ENCODE assay signal across 20 cellular contexts in genomic region chr2:59174536-59175243, GRCh38.
DNase-seq lines count a peak whose midpoint lies in the region; ATAC-seq, FAIRE-seq and TF ChIP-seq lines count a peak whose summit lies in the region.
"Had no signal": no experiment of that assay in that cellular context is flagged by ENCODE, and none has a peak within 500 bp of the region (broad histone marks: within the 10 kb centered on the region; RNA-seq: fewer than 3 reads in every experiment).

No MANE protein-coding gene starts in this region.

- H3K4ac ChIP-seq in H1 (replicated peaks; ENCODE audit: insufficient read length, low read depth, low read length) (no peak overlapping the region), neuronal stem cell (ENCODE audit: low read length) (no peak overlapping the region)

- H3K14ac ChIP-seq in H1 (ENCODE audit: insufficient read length) (no peak overlapping the region), neuronal stem cell (ENCODE audit: low read length) (no peak overlapping the region)

- no peaks in the 10 kb centered on the region for H3K79me2 ChIP-seq in GM23338 (replicated peaks; ENCODE audit: insufficient read depth)
- H3K79me2 ChIP-seq in H1 (ENCODE audit: control insufficient read depth in 1 of 2, insufficient read depth in 2 of 2, low read length in 2 of 2), result no peaks in the 10 kb centered on the region

- H3K23me2 ChIP-seq in H1 (ENCODE audit: low read depth, low read length), result no peaks in the 10 kb centered on the region; the same call in 1 of the 2 replicates

- no peak overlapping the region for H2BK120ac ChIP-seq in H1 (replicated peaks; ENCODE audit: low read depth, low read length)
- H2BK120ac ChIP-seq in neuronal stem cell (ENCODE audit: low read depth, low read length), result no peak overlapping the region

- FAIRE-seq in H1 (lab: Jason Lieb, UNC), result no peak
- FAIRE-seq: D721Med, GM12878, K562 had no signal

- H2BK12ac ChIP-seq in H1 (ENCODE audit: low read depth, low read length) (no peak overlapping the region), neuronal stem cell (ENCODE audit: low read length) (no peak overlapping the region)

- CTCF ChIA-PET in H1 (lab: Charles Lee; ENCODE audit: partially characterized antibody), result interaction anchor here (0.9 kb wide), 1 partner anchor 154 kb away, joined by 3 read pairs; no protein-coding TSS in a partner anchor
- CTCF ChIA-PET in CD4-positive, alpha-beta memory T cell (lab: Charles Lee; ENCODE audit: partially characterized antibody), result no interaction called here

- no peaks in the 10 kb centered on the region for H3K36me3 Mint-ChIP-seq in GM23338 (ENCODE audit: low read depth)
- no peaks in the 10 kb centered on the region for H3K36me3 Mint-ChIP-seq in CD4-positive, alpha-beta memory T cell
- H3K36me3 Mint-ChIP-seq: CD8-positive, alpha-beta memory T cell had no signal

- no peak overlapping the region for H3K4me3 ChIP-seq in GM23338
- no peak overlapping the region for H3K4me3 ChIP-seq in H1 (ENCODE audit: extremely low read depth in 1 of 4, insufficient read depth in 2 of 4, low read depth in 3 of 4, low read length in 4 of 4)
- H3K4me3 ChIP-seq in neuronal stem cell (ENCODE audit: low read length in 2 of 2), result peak overlapping the region in 1 of 2 donors; percentile 36
- no peak overlapping the region for H3K4me3 ChIP-seq in CD4-positive, alpha-beta memory T cell (ENCODE audit: low read length in 2 of 2)
- H3K4me3 ChIP-seq: BLaER1 treated with 17β-estradiol and CSF1 and Interleukin-3, amounts not matched to agents 10 nM and 100 nM; GM12878; HAP-1; K562 had no signal

- H2AK5ac ChIP-seq in H1 (ENCODE audit: low read depth, low read length), result no peak overlapping the region
- no peak overlapping the region for H2AK5ac ChIP-seq in neuronal stem cell (ENCODE audit: low read depth, low read length)

- H4K91ac ChIP-seq in H1 (replicated peaks; ENCODE audit: insufficient read length, low read length) (no peak overlapping the region), neuronal stem cell (ENCODE audit: low read depth, low read length, poor library complexity) (no peak overlapping the region)

- H3K18ac ChIP-seq in H1 (ENCODE audit: extremely low read depth, low read length) (no peak overlapping the region), neuronal stem cell (ENCODE audit: low read length) (no peak overlapping the region)

- H3K4me2 ChIP-seq in GM23338 (no peak overlapping the region), H1 (ENCODE audit: insufficient read depth in 1 of 2, low read depth in 2 of 2, low read length in 2 of 2) (no peak overlapping the region), neuronal stem cell (ENCODE audit: insufficient read depth, low read length, poor library complexity, severe bottlenecking) (no peak overlapping the region)
- H3K4me2 ChIP-seq: BLaER1 treated with 17β-estradiol and CSF1 and Interleukin-3, amounts not matched to agents 10 nM and 100 nM had no signal

- H3K9me3 ChIP-seq in H1 (ENCODE audit: insufficient read depth in 2 of 2, low read depth in 1 of 2, low read length in 1 of 2) (no peaks in the 10 kb centered on the region), neuronal stem cell (replicated peaks in 1 of 2; ENCODE audit: control insufficient read depth in 2 of 2, insufficient read depth in 1 of 2, low read depth in 1 of 2, low read length in 2 of 2) (no peaks in the 10 kb centered on the region)
- H3K9me3 ChIP-seq in CD4-positive, alpha-beta memory T cell (ENCODE audit: control insufficient read depth in 1 of 2, low read length in 2 of 2), result no peaks in the 10 kb centered on the region
- H3K9me3 ChIP-seq: BLaER1 treated with 17β-estradiol and CSF1 and Interleukin-3, amounts not matched to agents 10 nM and 100 nM; Caco-2; HAP-1 had no signal

- DNase-seq in COLO668 (lab: John Stamatoyannopoulos, UW; ENCODE audit: unreplicated experiment) (peak; percentile 23), GM23338 (ENCODE audit: low spot score) (no peak), H1 (ENCODE audit: low read depth in 1 of 2, low spot score in 2 of 2) (no peak), neuronal stem cell (ENCODE audit: low spot score) (no peak), epidermal melanocyte (ENCODE audit: insufficient read length, low spot score) (no peak), DMS53 (lab: John Stamatoyannopoulos, UW) (no peak)
- no peak for DNase-seq in CD4-positive, alpha-beta memory T cell
- DNase-seq in stimulated activated CD4-positive, alpha-beta T cell treated with anti-CD3 and anti-CD28 coated beads, Interleukin-2, amount 100 ng/mL, for 48 hours, result no peak
- DNase-seq: Caco-2; CD8-positive, alpha-beta memory T cell; DMS153; DMS79 treated with DMSO at 0.1 percent for 48 hours; IMR-90 had no signal

- H3K9me2 ChIP-seq in GM23338 (ENCODE audit: insufficient read depth), result 0 out of 2 replicates have a peak, but pooled peaks cover 3% of the 10 kb centered on the region

- WGBS in H1 (ENCODE audit: extremely low coverage in 1 of 2, insufficient coverage in 1 of 2, insufficient read length in 1 of 2, insufficient replicate concordance in 2 of 2, low coverage in 1 of 2, low lambda C conversion rate in 2 of 2, missing lambda C conversion rate in 1 of 2), 2 experiments, result 85% methylated on average over 13 of the region's 13 CpGs; no CpG with 5 or more reads in 1 of the 2 experiments
- no CpG with 5 or more reads among the region's 13 CpGs for WGBS in neuronal stem cell (ENCODE audit: extremely low coverage in 2 of 2, insufficient read length in 2 of 2, insufficient replicate concordance in 1 of 2), 2 donors

- no peak overlapping the region for H3K27ac ChIP-seq in GM23338 (ENCODE audit: low read depth)
- no peak overlapping the region for H3K27ac ChIP-seq in H1 (ENCODE audit: low read depth, low read length)
- peak overlapping the region; percentile 34 for H3K27ac ChIP-seq in neuronal stem cell (replicated peaks; ENCODE audit: low read length)
- H3K27ac ChIP-seq in CD4-positive, alpha-beta memory T cell (ENCODE audit: low read depth, low read length), result no peak overlapping the region
- H3K27ac ChIP-seq: BLaER1 treated with 17β-estradiol and CSF1 and Interleukin-3, amounts not matched to agents 10 nM and 100 nM; HL-60 had no signal

- TF ChIP-seq RAD21 in H1 (IDR thresholded peaks at IDR 0.05 in 1 of 2, conservative IDR thresholded peaks at IDR 0.05 in 1 of 2; ENCODE audit: low read depth in 2 of 2, low read length in 2 of 2), result no peak

- H3F3A ChIP-seq in GM23338 (replicated peaks; ENCODE audit: low read depth), result no peaks in the 10 kb centered on the region

- ATAC-seq in GM23338, result peak; percentile 92
- ATAC-seq: GM12878 had no signal

- H4K20me1 ChIP-seq in GM23338 (replicated peaks; ENCODE audit: insufficient read depth), result no peaks in the 10 kb centered on the region
- no peaks in the 10 kb centered on the region for H4K20me1 ChIP-seq in H1 (replicated peaks in 1 of 2; ENCODE audit: control insufficient read depth in 1 of 2, insufficient read depth in 2 of 2, low read length in 2 of 2)
- H4K20me1 ChIP-seq: BLaER1 treated with 17β-estradiol and CSF1 and Interleukin-3, amounts not matched to agents 10 nM and 100 nM had no signal

- H3K27ac Mint-ChIP-seq in GM23338, result no peak overlapping the region
- no peak overlapping the region for H3K27ac Mint-ChIP-seq in CD4-positive, alpha-beta memory T cell
- H3K27ac Mint-ChIP-seq: B cell; CD8-positive, alpha-beta memory T cell had no signal

- no peak overlapping the region for H3K56ac ChIP-seq in H1 (replicated peaks; ENCODE audit: insufficient read length, low read depth, low read length)

- no peaks in the 10 kb centered on the region for H3K27me3 Mint-ChIP-seq in GM23338 (ENCODE audit: insufficient read depth, low read depth, poor library complexity)
- H3K27me3 Mint-ChIP-seq in CD4-positive, alpha-beta memory T cell, result no peaks in the 10 kb centered on the region
- H3K27me3 Mint-ChIP-seq: CD8-positive, alpha-beta memory T cell had no signal

- H4K8ac ChIP-seq in H1 (ENCODE audit: extremely low read depth, insufficient read depth, low read length), result no peak overlapping the region
- H4K8ac ChIP-seq in neuronal stem cell (ENCODE audit: low read depth, low read length), result no peak overlapping the region

- H2BK5ac ChIP-seq in H1 (ENCODE audit: low read depth, low read length), result no peak overlapping the region
- H2BK5ac ChIP-seq in neuronal stem cell (ENCODE audit: low read length), result no peak overlapping the region

- no peak for TF ChIP-seq EP300 in H1 (IDR thresholded peaks at IDR 0.05; ENCODE audit: borderline replicate concordance in 1 of 2, low read depth in 2 of 2, low read length in 2 of 2)

- H3K4me3 Mint-ChIP-seq in GM23338, result no peak overlapping the region
- no peak overlapping the region for H3K4me3 Mint-ChIP-seq in CD4-positive, alpha-beta memory T cell
- H3K4me3 Mint-ChIP-seq: B cell; CD8-positive, alpha-beta memory T cell had no signal

- H3K4me1 Mint-ChIP-seq in GM23338, result peaks cover 13% of the 10 kb centered on the region
- no peaks in the 10 kb centered on the region for H3K4me1 Mint-ChIP-seq in CD4-positive, alpha-beta memory T cell
- H3K4me1 Mint-ChIP-seq: CD8-positive, alpha-beta memory T cell had no signal

- POLR2A ChIA-PET in H1 (lab: Charles Lee; ENCODE audit: partially characterized antibody), result no interaction called here
- POLR2A ChIA-PET in CD4-positive, alpha-beta memory T cell (lab: Charles Lee; ENCODE audit: partially characterized antibody), result no interaction called here

- no peak overlapping the region for H2BK20ac ChIP-seq in H1 (ENCODE audit: low read length)

- no peak overlapping the region for H4K5ac ChIP-seq in H1 (ENCODE audit: insufficient read length, low read depth, low read length)

- no peak for TF ChIP-seq POLR2A in H1 (IDR thresholded peaks at IDR 0.05; ENCODE audit: control extremely low read depth in 1 of 2, low read depth in 2 of 2, low read length in 2 of 2)

- intact Hi-C loops in CD4-positive, alpha-beta memory T cell (cut with micrococcal nuclease), result no loop called here

- H3K79me1 ChIP-seq in H1 (ENCODE audit: low read depth, low read length), result no peaks in the 10 kb centered on the region
- H3K79me1 ChIP-seq in neuronal stem cell (ENCODE audit: low read depth, low read length), result no peaks in the 10 kb centered on the region

- H2AFZ ChIP-seq in GM23338, result no peak overlapping the region
- H2AFZ ChIP-seq in H1 (ENCODE audit: low read length), result 0 out of 2 replicates have a peak overlapping the region, but pooled peaks have one; percentile 15
- H2AFZ ChIP-seq in neuronal stem cell (ENCODE audit: low read length), result no peak overlapping the region

- H3K36me3 ChIP-seq in GM23338 (ENCODE audit: insufficient read depth) (no peaks in the 10 kb centered on the region), H1 (ENCODE audit: control insufficient read depth in 2 of 4, insufficient read depth in 4 of 4, low read length in 3 of 4) (no peaks in the 10 kb centered on the region), neuronal stem cell (replicated peaks in 1 of 2; ENCODE audit: control insufficient read depth in 2 of 2, insufficient read depth in 2 of 2, low read length in 2 of 2) (no peaks in the 10 kb centered on the region)
- H3K36me3 ChIP-seq in CD4-positive, alpha-beta memory T cell (ENCODE audit: insufficient read depth, low read length), result no peaks in the 10 kb centered on the region
- H3K36me3 ChIP-seq: BLaER1 treated with 17β-estradiol and CSF1 and Interleukin-3, amounts not matched to agents 10 nM and 100 nM; HAP-1 had no signal

- no peak overlapping the region for H3K9ac ChIP-seq in H1 (replicated peaks in 1 of 4; ENCODE audit: extremely low read depth in 1 of 4, low read depth in 3 of 4, low read length in 3 of 4)
- H3K9ac ChIP-seq in neuronal stem cell (ENCODE audit: low read depth, low read length, poor library complexity), result no peak overlapping the region
- H3K9ac ChIP-seq: BLaER1 treated with 17β-estradiol and CSF1 and Interleukin-3, amounts not matched to agents 10 nM and 100 nM had no signal

- H2BK15ac ChIP-seq in H1 (ENCODE audit: low read length) (no peak overlapping the region), neuronal stem cell (ENCODE audit: low read length) (no peak overlapping the region)

- no peak overlapping the region for H3K23ac ChIP-seq in H1 (ENCODE audit: insufficient read length)
- H3K23ac ChIP-seq in neuronal stem cell (ENCODE audit: low read depth, low read length, poor library complexity), result no peak overlapping the region

- H3K4me1 ChIP-seq in GM23338 (ENCODE audit: insufficient read depth) (no peaks in the 10 kb centered on the region), H1 (replicated peaks in 1 of 4; ENCODE audit: control insufficient read depth in 3 of 4, insufficient read depth in 4 of 4, low read length in 3 of 4) (no peaks in the 10 kb centered on the region; a peak in 1 of 7 replicates), neuronal stem cell (ENCODE audit: control insufficient read depth in 2 of 2, insufficient read depth in 1 of 2, low read depth in 1 of 2, low read length in 2 of 2) (peaks cover 0 to 6% of the 10 kb centered on the region in 2 donors)
- H3K4me1 ChIP-seq in CD4-positive, alpha-beta memory T cell (ENCODE audit: insufficient read depth, low read length), result no peaks in the 10 kb centered on the region
- H3K4me1 ChIP-seq: BLaER1 treated with 17β-estradiol and CSF1 and Interleukin-3, amounts not matched to agents 10 nM and 100 nM; Caco-2; HAP-1 had no signal

- H3K9me3 Mint-ChIP-seq in GM23338, result no peaks in the 10 kb centered on the region
- H3K9me3 Mint-ChIP-seq in CD4-positive, alpha-beta memory T cell, result peaks cover 0 to 4% (median 0%) of the 10 kb centered on the region in 8 donors

- no peak for TF ChIP-seq CTCF in GM23338 (conservative IDR thresholded peaks at IDR 0.05; ENCODE audit: low read depth in 2 of 2)
- TF ChIP-seq CTCF in H1 (IDR thresholded peaks at IDR 0.05; ENCODE audit: control extremely low read depth in 1 of 3, insufficient read depth in 1 of 3, low read depth in 1 of 3, low read length in 3 of 3), result no peak

- H3K27me3 ChIP-seq in GM23338 (ENCODE audit: insufficient read depth) (no peaks in the 10 kb centered on the region), H1 (replicated peaks in 1 of 4; ENCODE audit: control insufficient read depth in 3 of 4, extremely low read depth in 1 of 4, insufficient read depth in 3 of 4, low read length in 3 of 4) (no peaks in the 10 kb centered on the region; a peak in 3 of 7 replicates), neuronal stem cell (ENCODE audit: control insufficient read depth in 3 of 3, insufficient read depth in 3 of 3, low read depth in 1 of 3, low read length in 3 of 3) (no peaks in the 10 kb centered on the region)
- no peaks in the 10 kb centered on the region for H3K27me3 ChIP-seq in CD4-positive, alpha-beta memory T cell (ENCODE audit: insufficient read depth, low read length)
- H3K27me3 ChIP-seq: BLaER1 treated with 17β-estradiol and CSF1 and Interleukin-3, amounts not matched to agents 10 nM and 100 nM had no signal
